Comparison of ENCODE assay signal across 19 cellular contexts in the genomic region with DNA sequence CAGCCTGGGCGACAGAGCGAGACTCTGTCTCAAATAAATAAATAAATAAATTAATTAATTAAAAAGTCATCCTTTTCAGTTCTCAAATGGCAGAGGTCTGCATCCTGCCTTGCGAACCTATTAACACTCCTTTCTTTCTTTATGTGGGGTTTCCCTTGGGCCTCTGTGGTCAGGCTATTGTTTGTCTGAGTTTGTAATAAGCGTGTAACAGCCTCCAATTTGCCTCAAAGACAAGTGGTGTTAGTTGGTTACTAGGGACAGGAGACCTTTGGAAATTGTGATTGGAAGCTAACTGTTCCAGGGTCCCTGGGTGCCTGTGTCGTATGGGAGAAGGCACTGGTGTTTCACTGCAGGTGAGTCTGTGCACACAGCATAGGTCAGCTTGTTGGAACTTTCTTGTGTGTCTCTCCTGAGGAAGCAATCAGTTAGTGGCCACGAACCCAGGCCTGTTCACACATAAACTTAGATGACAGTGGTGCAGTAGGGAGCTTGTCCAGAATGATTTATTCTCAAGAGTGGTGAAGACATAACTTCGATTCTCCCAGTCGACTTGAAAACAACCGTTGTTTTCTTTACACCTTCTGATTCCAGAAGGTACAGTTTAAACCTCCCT. TPM values are rescaled to one million over a fixed set of nuclear protein-coding genes. Genes with fewer than 3 reads are reported as not detected.
A peak's percentile ranks its signal among the peaks of the same experiment; 100 is the strongest.
DNase-seq lines count a peak whose midpoint lies in the region; ATAC-seq and TF ChIP-seq lines count a peak whose summit lies in the region.
"Had no signal": no experiment of that assay in that cellular context is flagged by ENCODE, and none has a peak within 500 bp of the region (broad histone marks: within the 10 kb centered on the region; RNA-seq: fewer than 3 reads in every experiment).

No MANE protein-coding gene starts in this region.

- POLR2A ChIA-PET in Panc1 (lab: Charles Lee), result no interaction called here
- POLR2A ChIA-PET in A673 (lab: Charles Lee; ENCODE audit: low non-redundant PET), result no interaction called here

- CTCF ChIA-PET in Panc1 (lab: Charles Lee), result no interaction called here
- CTCF ChIA-PET in A673 (lab: Charles Lee), result no interaction called here

- peak; percentile 52 for ATAC-seq in Panc1
- ATAC-seq: HepG2, K562 had no signal

- BruUV-seq in Panc1 (replicated peaks; lab: Mats Ljungman, UMichigan), result no TSS peak
- no TSS peak for BruUV-seq in A673 (replicated peaks; lab: Mats Ljungman, UMichigan)

- H3K36me3 Mint-ChIP-seq in nephron (ENCODE audit: low read depth), result peaks cover 28% of the 10 kb centered on the region

- in situ Hi-C loops in Panc1 (cut with HindIII; ENCODE audit: low pct_unique_long_range_greater_than_20kb, low sequenced_read_pairs), result no loop called here

- H3K4me3 ChIP-seq in Panc1 (ENCODE audit: low read depth in 2 of 2, low read length in 2 of 2) (no peak overlapping the region), A673 (ENCODE audit: low read depth, low read length, poor library complexity, severe bottlenecking) (no peak overlapping the region)
- H3K4me3 ChIP-seq: K562 had no signal

- H3K36me3 ChIP-seq in Panc1 (ENCODE audit: control insufficient read depth, insufficient read depth, low read length), result no peaks in the 10 kb centered on the region
- no peaks in the 10 kb centered on the region for H3K36me3 ChIP-seq in A673 (ENCODE audit: insufficient read depth, low read length, poor library complexity, severe bottlenecking)

- H3K4me1 Mint-ChIP-seq in nephron, result peaks cover 54% of the 10 kb centered on the region

- TF ChIP-seq CTCF in Panc1 (IDR thresholded peaks at IDR 0.05) (no peak), nephron (IDR thresholded peaks at IDR 0.05; ENCODE audit: unreplicated experiment in 3 of 3) (no peak), A673 (conservative IDR thresholded peaks at IDR 0.05; ENCODE audit: low read depth, low read length) (no peak)

- no peaks in the 10 kb centered on the region for H3K27me3 ChIP-seq in Panc1 (ENCODE audit: control insufficient read depth, insufficient read depth, low read length)
- no peaks in the 10 kb centered on the region for H3K27me3 ChIP-seq in A673 (replicated peaks; ENCODE audit: insufficient read depth, low read depth, low read length, poor library complexity)

- H3K27ac ChIP-seq in Panc1 (ENCODE audit: low read length) (no peak overlapping the region), A673 (ENCODE audit: low read depth, low read length, poor library complexity, severe bottlenecking) (no peak overlapping the region)
- H3K27ac ChIP-seq: HL-60 had no signal

- H3K27ac Mint-ChIP-seq in nephron, result peak overlapping the region; percentile 53 to 72 (median 61)
- H3K27ac Mint-ChIP-seq: B cell had no signal

- H3K27me3 Mint-ChIP-seq in nephron (ENCODE audit: low read depth), result no peaks in the 10 kb centered on the region

- peaks cover 61% of the 10 kb centered on the region for H3K4me1 ChIP-seq in Panc1 (ENCODE audit: control insufficient read depth, insufficient read depth, low read length)
- H3K4me1 ChIP-seq in A673 (ENCODE audit: insufficient read depth, low read length, poor library complexity, severe bottlenecking), result peaks cover 31% of the 10 kb centered on the region

- peak; percentile 28 for DNase-seq in activated effector memory CD4-positive, alpha-beta T cell treated with anti-CD3 and anti-CD28 coated beads, Interleukin-2, amount 50 U/mL, for 16 hours
- DNase-seq in activated effector memory CD4-positive, alpha-beta T cell treated with Interleukin-2 at 50 U/mL for 16 hours, result no peak
- no peak for DNase-seq in Panc1 (ENCODE audit: low read depth, low spot score)
- no peak for DNase-seq in A673 (ENCODE audit: low spot score)
- no peak for DNase-seq in SKM-1 treated with dmso at 0.1 percent for 144 hours (lab: John Stamatoyannopoulos, UW; ENCODE audit: unreplicated experiment)
- DNase-seq in NCI-H2029 (lab: John Stamatoyannopoulos, UW), result no peak
- DNase-seq: EL, MM.1S, NCI-H1105 treated with DMSO at 0.1 percent for 48 hours, NCI-H1694, NCI-H2081 treated with DMSO at 0.1 percent for 48 hours, NCI-H2171 treated with DMSO at 0.1 percent for 48 hours, NCI-H524 treated with DMSO at 0.1 percent for 48 hours, Right ventricle myocardium superior had no signal

- H3K9me3 ChIP-seq in Panc1 (ENCODE audit: control insufficient read depth, insufficient read depth, low read depth, low read length) (no peaks in the 10 kb centered on the region), A673 (ENCODE audit: low read depth, low read length, poor library complexity, severe bottlenecking) (no peaks in the 10 kb centered on the region)

- intact Hi-C loops in Panc1 (cut with micrococcal nuclease; ENCODE audit: unreplicated experiment), result no loop called here
- intact Hi-C loops in A673 (cut with micrococcal nuclease; ENCODE audit: unreplicated experiment), result no loop called here

- H3K4me3 Mint-ChIP-seq in nephron, result no peak overlapping the region
- H3K4me3 Mint-ChIP-seq: B cell had no signal

- H3K9me3 Mint-ChIP-seq in nephron, result no peaks in the 10 kb centered on the region

RNA-seq across cellular contexts. Expression of a gene that starts 33.5 kb away (rescaled TPM):
- total RNA-seq in Panc1 (2021; ENCODE audit: unreplicated experiment) (45.2 TPM), A673 (2021) (16.8 and 20.9 TPM in 2 replicates)
- polyA plus RNA-seq in Panc1 (2012; ENCODE audit: insufficient read length), result 78.7 TPM
